ENCODE assay signal across 8 cellular contexts in genomic region chr6:11374036-11375010, GRCh38.
DNase-seq lines count a peak whose midpoint lies in the region; ATAC-seq and TF ChIP-seq lines count a peak whose summit lies in the region.

No MANE protein-coding gene starts in this region.

- intact Hi-C loops in activated T-helper 2 cell treated with anti-CD3 and anti-CD28 coated beads, Interferon-gamma antibody, Interleukin-2, Interleukin-4, amounts not matched to agents 10 μg/mL and 5 μg/mL and 100 μg/mL, durations not matched to agents 14 hours and 24 hours and 36 hours (cut with micrococcal nuclease) = loop anchor here (1.0 to 2.0 kb wide), 5 partner anchors 8 to 150 kb away; no protein-coding TSS in a partner anchor

- H3K9me3 Mint-ChIP-seq in activated T-helper 2 cell treated with anti-CD3 and anti-CD28 coated beads, Interferon-gamma antibody, Interleukin-2, Interleukin-4, amounts not matched to agents 10 μg/mL and 5 μg/mL and 100 μg/mL, durations not matched to agents 14 hours and 24 hours and 36 hours = peaks cover 17% of the 10 kb centered on the region
- no peaks in the 10 kb centered on the region for H3K9me3 Mint-ChIP-seq in glutamatergic neuron (ENCODE audit: unreplicated experiment)

- H3K4me1 Mint-ChIP-seq in activated T-helper 2 cell treated with anti-CD3 and anti-CD28 coated beads, Interferon-gamma antibody, Interleukin-2, Interleukin-4, amounts not matched to agents 10 μg/mL and 5 μg/mL and 100 μg/mL, durations not matched to agents 14 hours and 24 hours and 36 hours (ENCODE audit: low read depth) = peaks cover 58% of the 10 kb centered on the region
- H3K4me1 Mint-ChIP-seq in glutamatergic neuron (ENCODE audit: low read depth, unreplicated experiment) = no peaks in the 10 kb centered on the region

- no peaks in the 10 kb centered on the region for H3K27me3 Mint-ChIP-seq in activated T-helper 2 cell treated with anti-CD3 and anti-CD28 coated beads, Interferon-gamma antibody, Interleukin-2, Interleukin-4, amounts not matched to agents 10 μg/mL and 5 μg/mL and 100 μg/mL, durations not matched to agents 14 hours and 24 hours and 36 hours (ENCODE audit: low read depth)
- no peaks in the 10 kb centered on the region for H3K27me3 Mint-ChIP-seq in glutamatergic neuron (ENCODE audit: unreplicated experiment)

- peak overlapping the region; percentile 28 for H3K4me3 Mint-ChIP-seq in activated T-helper 2 cell treated with anti-CD3 and anti-CD28 coated beads, Interferon-gamma antibody, Interleukin-2, Interleukin-4, amounts not matched to agents 10 μg/mL and 5 μg/mL and 100 μg/mL, durations not matched to agents 14 hours and 24 hours and 36 hours (ENCODE audit: low read depth)
- H3K4me3 Mint-ChIP-seq in glutamatergic neuron (ENCODE audit: unreplicated experiment) = no peak overlapping the region

- H3K36me3 Mint-ChIP-seq in activated T-helper 2 cell treated with anti-CD3 and anti-CD28 coated beads, Interferon-gamma antibody, Interleukin-2, Interleukin-4, amounts not matched to agents 10 μg/mL and 5 μg/mL and 100 μg/mL, durations not matched to agents 14 hours and 24 hours and 36 hours (ENCODE audit: low read depth) = peaks cover 78% of the 10 kb centered on the region
- H3K36me3 Mint-ChIP-seq in glutamatergic neuron (ENCODE audit: unreplicated experiment) = peaks cover 7% of the 10 kb centered on the region

- DNase-seq in CD1c-positive myeloid dendritic cell (ENCODE audit: extremely low spot score) (peak; percentile 95), putamen (ENCODE audit: low spot score) (no peak), NCI-H2227 (lab: John Stamatoyannopoulos, UW; ENCODE audit: unreplicated experiment) (no peak), SW 1271 (lab: John Stamatoyannopoulos, UW) (no peak), glutamatergic neuron (no peak)
- DNase-seq in activated T-helper 2 cell treated with anti-CD3 and anti-CD28 coated beads, Interferon-gamma antibody, Interleukin-2, Interleukin-4, amounts not matched to agents 10 μg/mL and 5 μg/mL and 100 μg/mL, durations not matched to agents 14 hours and 24 hours and 36 hours (ENCODE audit: low spot score) = no peak

- TF ChIP-seq CTCF in glutamatergic neuron (IDR thresholded peaks at IDR 0.05; ENCODE audit: partially characterized antibody, unreplicated experiment) = no peak

- ATAC-seq in GM19324 (IDR thresholded peaks at IDR 0.05; ENCODE audit: low FRiP score, unreplicated experiment) (peak; percentile 83), HG03175 (IDR thresholded peaks at IDR 0.05; ENCODE audit: unreplicated experiment) (peak; percentile 94)

- H3K27ac Mint-ChIP-seq in activated T-helper 2 cell treated with anti-CD3 and anti-CD28 coated beads, Interferon-gamma antibody, Interleukin-2, Interleukin-4, amounts not matched to agents 10 μg/mL and 5 μg/mL and 100 μg/mL, durations not matched to agents 14 hours and 24 hours and 36 hours = peak overlapping the region; percentile 86
- H3K27ac Mint-ChIP-seq in glutamatergic neuron (ENCODE audit: unreplicated experiment) = no peak overlapping the region
